Comparison of ENCODE assay signal across 2 cellular contexts in the genomic region with DNA sequence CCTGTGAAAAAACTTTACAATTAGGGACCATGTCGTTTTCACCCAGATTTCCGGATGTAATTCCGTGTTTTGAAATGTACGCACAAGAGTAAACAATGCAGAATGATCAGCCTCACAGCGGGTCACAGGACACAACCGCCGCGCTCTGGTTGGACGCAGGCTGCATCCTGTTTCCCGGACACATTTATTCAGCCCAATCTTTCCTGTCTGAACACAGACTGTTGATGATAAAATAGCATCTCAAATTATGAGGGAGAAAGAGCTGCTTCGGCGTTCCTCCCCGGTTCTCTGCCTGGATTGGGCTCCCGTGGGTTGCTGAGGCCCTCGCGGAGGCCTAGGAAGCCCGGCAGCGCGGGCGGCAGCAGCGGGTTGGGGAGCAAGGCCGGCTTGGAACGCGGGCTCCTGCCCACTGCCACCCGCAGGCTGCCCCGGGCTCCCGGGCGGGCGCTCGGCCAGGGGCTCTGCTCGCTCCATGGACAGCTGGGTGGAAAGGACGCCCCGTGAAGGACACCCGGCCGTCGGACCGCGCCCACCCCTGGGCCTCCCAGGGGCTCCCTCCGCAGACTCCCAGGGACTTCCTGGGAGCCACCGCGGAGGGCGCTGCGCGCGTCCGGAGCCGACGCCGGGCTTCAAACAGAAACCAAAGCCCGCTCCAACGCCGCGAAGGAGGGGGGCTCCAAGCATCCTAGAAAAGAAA.
TF ChIP-seq lines count a peak whose summit lies in the region.

No MANE protein-coding gene starts in this region.

TF ChIP-seq in H1, 55 proteins besides CTCF, POLR2A, EP300 and RAD21 (continues in another document):
- no peak for TF ChIP-seq SIRT6 (IDR thresholded peaks at IDR 0.05; ENCODE audit: low read length)
- TF ChIP-seq TEAD4 (IDR thresholded peaks at IDR 0.05; ENCODE audit: low read depth, low read length): peak; percentile 18; the same call in 1 of the 2 replicates
- TF ChIP-seq ZNF274 (IDR thresholded peaks at IDR 0.05; ENCODE audit: borderline replicate concordance, extremely low read depth, low read length): no peak
- peak in 1 of 2 experiments; percentile 72; a peak in 1 of 4 replicates for TF ChIP-seq HDAC2 (IDR thresholded peaks at IDR 0.05; ENCODE audit: borderline replicate concordance in 1 of 2, low read depth in 2 of 2, low read length in 2 of 2)
- no peak for TF ChIP-seq RXRA (IDR thresholded peaks at IDR 0.05; ENCODE audit: insufficient read depth, low read depth, low read length)
- 0 out of 2 replicates have a peak, but pooled peaks have one; percentile 26 for TF ChIP-seq GABPA (IDR thresholded peaks at IDR 0.05; ENCODE audit: borderline replicate concordance, insufficient read depth, low read length)
- TF ChIP-seq EZH2 (IDR thresholded peaks at IDR 0.05; ENCODE audit: low read depth, low read length, severe bottlenecking): no peak
- TF ChIP-seq SP4 (IDR thresholded peaks at IDR 0.05; ENCODE audit: low read length): no peak
- no peak for TF ChIP-seq CBX8 (IDR thresholded peaks at IDR 0.05; ENCODE audit: borderline replicate concordance, low read depth, low read length)
- TF ChIP-seq RFX5 (IDR thresholded peaks at IDR 0.05; ENCODE audit: borderline replicate concordance, low read depth, low read length): no peak
- no peak for TF ChIP-seq BACH1 (IDR thresholded peaks at IDR 0.05; ENCODE audit: low read length)
- no peak for TF ChIP-seq TCF12 (IDR thresholded peaks at IDR 0.05; ENCODE audit: low read depth, low read length)
- TF ChIP-seq SIN3A (conservative IDR thresholded peaks at IDR 0.05 in 1 of 2, IDR thresholded peaks at IDR 0.05 in 1 of 2; ENCODE audit: low read depth in 1 of 2, low read length in 2 of 2): peak in 1 of 2 experiments; percentile 11; a peak in 1 of 4 replicates
- peak; percentile 54; the same call in 1 of the 2 replicates for TF ChIP-seq TAF1 (IDR thresholded peaks at IDR 0.05; ENCODE audit: low read depth, low read length)
- TF ChIP-seq CEBPB (IDR thresholded peaks at IDR 0.05; ENCODE audit: low read depth, low read length): no peak
- 0 out of 2 replicates have a peak, but pooled peaks have one; percentile 13 for TF ChIP-seq YY1 (IDR thresholded peaks at IDR 0.05; ENCODE audit: low read depth, low read length)
- no peak for TF ChIP-seq NRF1 (IDR thresholded peaks at IDR 0.05; ENCODE audit: low read depth, low read length)
- peak; percentile 98 for TF ChIP-seq NANOG (IDR thresholded peaks at IDR 0.05; ENCODE audit: insufficient read depth, low read depth, low read length, poor library complexity, severe bottlenecking)
- TF ChIP-seq SP1 (IDR thresholded peaks at IDR 0.05; ENCODE audit: low read depth, low read length): peak; percentile 39; the same call in 1 of the 2 replicates
- TF ChIP-seq TBP (IDR thresholded peaks at IDR 0.05; ENCODE audit: low read depth, low read length): 0 out of 2 replicates have a peak, but pooled peaks have one; percentile 31
- TF ChIP-seq, protein P1, sequence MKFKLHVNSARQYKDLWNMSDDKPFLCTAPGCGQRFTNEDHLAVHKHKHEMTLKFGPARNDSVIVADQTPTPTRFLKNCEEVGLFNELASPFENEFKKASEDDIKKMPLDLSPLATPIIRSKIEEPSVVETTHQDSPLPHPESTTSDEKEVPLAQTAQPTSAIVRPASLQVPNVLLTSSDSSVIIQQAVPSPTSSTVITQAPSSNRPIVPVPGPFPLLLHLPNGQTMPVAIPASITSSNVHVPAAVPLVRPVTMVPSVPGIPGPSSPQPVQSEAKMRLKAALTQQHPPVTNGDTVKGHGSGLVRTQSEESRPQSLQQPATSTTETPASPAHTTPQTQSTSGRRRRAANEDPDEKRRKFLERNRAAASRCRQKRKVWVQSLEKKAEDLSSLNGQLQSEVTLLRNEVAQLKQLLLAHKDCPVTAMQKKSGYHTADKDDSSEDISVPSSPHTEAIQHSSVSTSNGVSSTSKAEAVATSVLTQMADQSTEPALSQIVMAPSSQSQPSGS (IDR thresholded peaks at IDR 0.05; ENCODE audit: low read length): no peak
- TF ChIP-seq JUND (IDR thresholded peaks at IDR 0.05; ENCODE audit: low read length): no peak
- TF ChIP-seq CHD1 (IDR thresholded peaks at IDR 0.05; ENCODE audit: low read depth, low read length): no peak
- peak; percentile 95 for TF ChIP-seq KDM4A (IDR thresholded peaks at IDR 0.05; ENCODE audit: low read depth, low read length, severe bottlenecking)
- TF ChIP-seq HDAC6 (IDR thresholded peaks at IDR 0.05; ENCODE audit: low read depth, low read length): no peak
- TF ChIP-seq POU5F1 (IDR thresholded peaks at IDR 0.05; ENCODE audit: low read depth, low read length): 0 out of 2 replicates have a peak, but pooled peaks have one; percentile 53
- no peak for TF ChIP-seq EGR1 (IDR thresholded peaks at IDR 0.05; ENCODE audit: borderline replicate concordance, low read depth, low read length)
- TF ChIP-seq SRF (IDR thresholded peaks at IDR 0.05; ENCODE audit: low read depth, low read length): no peak
- TF ChIP-seq POLR2AphosphoS5 (IDR thresholded peaks at IDR 0.05; ENCODE audit: low read depth, low read length): peak; percentile 54; the same call in 1 of the 2 replicates
- TF ChIP-seq CREB1 (IDR thresholded peaks at IDR 0.05): no peak
- no peak for TF ChIP-seq RNF2 (IDR thresholded peaks at IDR 0.05; ENCODE audit: borderline replicate concordance, low read depth, low read length, missing control alignments, poor library complexity, severe bottlenecking)
- TF ChIP-seq, protein P2, sequence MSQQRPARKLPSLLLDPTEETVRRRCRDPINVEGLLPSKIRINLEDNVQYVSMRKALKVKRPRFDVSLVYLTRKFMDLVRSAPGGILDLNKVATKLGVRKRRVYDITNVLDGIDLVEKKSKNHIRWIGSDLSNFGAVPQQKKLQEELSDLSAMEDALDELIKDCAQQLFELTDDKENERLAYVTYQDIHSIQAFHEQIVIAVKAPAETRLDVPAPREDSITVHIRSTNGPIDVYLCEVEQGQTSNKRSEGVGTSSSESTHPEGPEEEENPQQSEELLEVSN (IDR thresholded peaks at IDR 0.05): no peak
- no peak for TF ChIP-seq TAF7 (optimal IDR thresholded peaks at IDR 0.05; ENCODE audit: borderline replicate concordance, low read depth, low read length)
- TF ChIP-seq SAP30 (IDR thresholded peaks at IDR 0.05; ENCODE audit: insufficient read depth, insufficient replicate concordance, low read length): no peak
- TF ChIP-seq PHF8 (conservative IDR thresholded peaks at IDR 0.05; ENCODE audit: low read depth, low read length): peak; percentile 60
- no peak for TF ChIP-seq KDM1A (IDR thresholded peaks at IDR 0.05; ENCODE audit: borderline replicate concordance, low read length)
- TF ChIP-seq, protein P3, sequence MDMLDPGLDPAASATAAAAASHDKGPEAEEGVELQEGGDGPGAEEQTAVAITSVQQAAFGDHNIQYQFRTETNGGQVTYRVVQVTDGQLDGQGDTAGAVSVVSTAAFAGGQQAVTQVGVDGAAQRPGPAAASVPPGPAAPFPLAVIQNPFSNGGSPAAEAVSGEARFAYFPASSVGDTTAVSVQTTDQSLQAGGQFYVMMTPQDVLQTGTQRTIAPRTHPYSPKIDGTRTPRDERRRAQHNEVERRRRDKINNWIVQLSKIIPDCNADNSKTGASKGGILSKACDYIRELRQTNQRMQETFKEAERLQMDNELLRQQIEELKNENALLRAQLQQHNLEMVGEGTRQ (IDR thresholded peaks at IDR 0.05; ENCODE audit: low read length): no peak
- TF ChIP-seq RBBP5 (IDR thresholded peaks at IDR 0.05; ENCODE audit: borderline replicate concordance, low read depth, low read length): peak; percentile 88; the same call in 1 of the 2 replicates
- TF ChIP-seq CBX5 (IDR thresholded peaks at IDR 0.05; ENCODE audit: low read depth, low read length): no peak

TF ChIP-seq in HepG2, 621 proteins besides CTCF, POLR2A, EP300 and RAD21 (continues in another document):
- TF ChIP-seq ZFY (CRISPR knock-in tag; IDR thresholded peaks at IDR 0.05): peak; percentile 79
- TF ChIP-seq, protein P4, sequence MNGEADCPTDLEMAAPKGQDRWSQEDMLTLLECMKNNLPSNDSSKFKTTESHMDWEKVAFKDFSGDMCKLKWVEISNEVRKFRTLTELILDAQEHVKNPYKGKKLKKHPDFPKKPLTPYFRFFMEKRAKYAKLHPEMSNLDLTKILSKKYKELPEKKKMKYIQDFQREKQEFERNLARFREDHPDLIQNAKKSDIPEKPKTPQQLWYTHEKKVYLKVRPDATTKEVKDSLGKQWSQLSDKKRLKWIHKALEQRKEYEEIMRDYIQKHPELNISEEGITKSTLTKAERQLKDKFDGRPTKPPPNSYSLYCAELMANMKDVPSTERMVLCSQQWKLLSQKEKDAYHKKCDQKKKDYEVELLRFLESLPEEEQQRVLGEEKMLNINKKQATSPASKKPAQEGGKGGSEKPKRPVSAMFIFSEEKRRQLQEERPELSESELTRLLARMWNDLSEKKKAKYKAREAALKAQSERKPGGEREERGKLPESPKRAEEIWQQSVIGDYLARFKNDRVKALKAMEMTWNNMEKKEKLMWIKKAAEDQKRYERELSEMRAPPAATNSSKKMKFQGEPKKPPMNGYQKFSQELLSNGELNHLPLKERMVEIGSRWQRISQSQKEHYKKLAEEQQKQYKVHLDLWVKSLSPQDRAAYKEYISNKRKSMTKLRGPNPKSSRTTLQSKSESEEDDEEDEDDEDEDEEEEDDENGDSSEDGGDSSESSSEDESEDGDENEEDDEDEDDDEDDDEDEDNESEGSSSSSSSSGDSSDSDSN (CRISPR knock-in tag; IDR thresholded peaks at IDR 0.05): peak; percentile 78; the same call in 1 of the 2 replicates
- TF ChIP-seq FOXP1 (IDR thresholded peaks at IDR 0.05): no peak
- TF ChIP-seq FOXP1 (CRISPR knock-in tag; IDR thresholded peaks at IDR 0.05): 0 out of 2 replicates have a peak, but pooled peaks have one; percentile 17
- no peak for TF ChIP-seq ATF7-NPFF (CRISPR knock-in tag; IDR thresholded peaks at IDR 0.05; ENCODE audit: low read depth)
- no peak for TF ChIP-seq NFKB2 (CRISPR knock-in tag; IDR thresholded peaks at IDR 0.05; ENCODE audit: borderline replicate concordance)
- TF ChIP-seq, protein P5, sequence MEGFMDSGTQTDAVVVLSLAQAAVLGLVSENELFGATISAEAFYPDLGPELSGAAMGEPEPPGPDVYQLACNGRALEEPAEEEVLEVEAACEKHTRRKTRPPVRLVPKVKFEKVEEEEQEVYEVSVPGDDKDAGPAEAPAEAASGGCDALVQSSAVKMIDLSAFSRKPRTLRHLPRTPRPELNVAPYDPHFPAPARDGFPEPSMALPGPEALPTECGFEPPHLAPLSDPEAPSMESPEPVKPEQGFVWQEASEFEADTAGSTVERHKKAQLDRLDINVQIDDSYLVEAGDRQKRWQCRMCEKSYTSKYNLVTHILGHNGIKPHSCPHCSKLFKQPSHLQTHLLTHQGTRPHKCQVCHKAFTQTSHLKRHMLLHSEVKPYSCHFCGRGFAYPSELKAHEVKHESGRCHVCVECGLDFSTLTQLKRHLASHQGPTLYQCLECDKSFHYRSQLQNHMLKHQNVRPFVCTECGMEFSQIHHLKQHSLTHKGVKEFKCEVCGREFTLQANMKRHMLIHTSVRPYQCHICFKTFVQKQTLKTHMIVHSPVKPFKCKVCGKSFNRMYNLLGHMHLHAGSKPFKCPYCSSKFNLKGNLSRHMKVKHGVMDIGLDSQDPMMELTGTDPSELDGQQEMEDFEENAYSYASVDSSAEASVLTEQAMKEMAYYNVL (CRISPR knock-in tag; IDR thresholded peaks at IDR 0.05; ENCODE audit: borderline replicate concordance): 0 out of 2 replicates have a peak, but pooled peaks have one; percentile 31
- peak; percentile 28 for TF ChIP-seq ASH2L (IDR thresholded peaks at IDR 0.05; ENCODE audit: insufficient read length, low read depth, low read length)
- TF ChIP-seq, protein P6, sequence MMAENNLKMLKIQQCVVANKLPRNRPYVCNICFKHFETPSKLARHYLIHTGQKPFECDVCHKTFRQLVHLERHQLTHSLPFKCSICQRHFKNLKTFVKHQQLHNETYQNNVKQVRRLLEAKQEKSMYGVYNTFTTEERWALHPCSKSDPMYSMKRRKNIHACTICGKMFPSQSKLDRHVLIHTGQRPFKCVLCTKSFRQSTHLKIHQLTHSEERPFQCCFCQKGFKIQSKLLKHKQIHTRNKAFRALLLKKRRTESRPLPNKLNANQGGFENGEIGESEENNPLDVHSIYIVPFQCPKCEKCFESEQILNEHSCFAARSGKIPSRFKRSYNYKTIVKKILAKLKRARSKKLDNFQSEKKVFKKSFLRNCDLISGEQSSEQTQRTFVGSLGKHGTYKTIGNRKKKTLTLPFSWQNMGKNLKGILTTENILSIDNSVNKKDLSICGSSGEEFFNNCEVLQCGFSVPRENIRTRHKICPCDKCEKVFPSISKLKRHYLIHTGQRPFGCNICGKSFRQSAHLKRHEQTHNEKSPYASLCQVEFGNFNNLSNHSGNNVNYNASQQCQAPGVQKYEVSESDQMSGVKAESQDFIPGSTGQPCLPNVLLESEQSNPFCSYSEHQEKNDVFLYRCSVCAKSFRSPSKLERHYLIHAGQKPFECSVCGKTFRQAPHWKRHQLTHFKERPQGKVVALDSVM (CRISPR knock-in tag; IDR thresholded peaks at IDR 0.05): peak; percentile 23; the same call in 1 of the 2 replicates
- no peak for TF ChIP-seq ZNF484 (CRISPR knock-in tag; IDR thresholded peaks at IDR 0.05; ENCODE audit: borderline replicate concordance, low read depth)
- TF ChIP-seq NCOA1 (CRISPR knock-in tag; IDR thresholded peaks at IDR 0.05): no peak
- TF ChIP-seq ZNF777 (CRISPR knock-in tag; IDR thresholded peaks at IDR 0.05): peak; percentile 88
- TF ChIP-seq KDM5B (CRISPR knock-in tag; IDR thresholded peaks at IDR 0.05; ENCODE audit: borderline replicate concordance): peak; percentile 66; the same call in 1 of the 2 replicates
- TF ChIP-seq, protein P7, sequence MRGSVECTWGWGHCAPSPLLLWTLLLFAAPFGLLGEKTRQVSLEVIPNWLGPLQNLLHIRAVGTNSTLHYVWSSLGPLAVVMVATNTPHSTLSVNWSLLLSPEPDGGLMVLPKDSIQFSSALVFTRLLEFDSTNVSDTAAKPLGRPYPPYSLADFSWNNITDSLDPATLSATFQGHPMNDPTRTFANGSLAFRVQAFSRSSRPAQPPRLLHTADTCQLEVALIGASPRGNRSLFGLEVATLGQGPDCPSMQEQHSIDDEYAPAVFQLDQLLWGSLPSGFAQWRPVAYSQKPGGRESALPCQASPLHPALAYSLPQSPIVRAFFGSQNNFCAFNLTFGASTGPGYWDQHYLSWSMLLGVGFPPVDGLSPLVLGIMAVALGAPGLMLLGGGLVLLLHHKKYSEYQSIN (CRISPR knock-in tag; IDR thresholded peaks at IDR 0.05; ENCODE audit: borderline replicate concordance): no peak
- TF ChIP-seq, protein P8, sequence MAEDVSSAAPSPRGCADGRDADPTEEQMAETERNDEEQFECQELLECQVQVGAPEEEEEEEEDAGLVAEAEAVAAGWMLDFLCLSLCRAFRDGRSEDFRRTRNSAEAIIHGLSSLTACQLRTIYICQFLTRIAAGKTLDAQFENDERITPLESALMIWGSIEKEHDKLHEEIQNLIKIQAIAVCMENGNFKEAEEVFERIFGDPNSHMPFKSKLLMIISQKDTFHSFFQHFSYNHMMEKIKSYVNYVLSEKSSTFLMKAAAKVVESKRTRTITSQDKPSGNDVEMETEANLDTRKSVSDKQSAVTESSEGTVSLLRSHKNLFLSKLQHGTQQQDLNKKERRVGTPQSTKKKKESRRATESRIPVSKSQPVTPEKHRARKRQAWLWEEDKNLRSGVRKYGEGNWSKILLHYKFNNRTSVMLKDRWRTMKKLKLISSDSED (CRISPR knock-in tag; IDR thresholded peaks at IDR 0.05): no peak
- TF ChIP-seq, protein P9, sequence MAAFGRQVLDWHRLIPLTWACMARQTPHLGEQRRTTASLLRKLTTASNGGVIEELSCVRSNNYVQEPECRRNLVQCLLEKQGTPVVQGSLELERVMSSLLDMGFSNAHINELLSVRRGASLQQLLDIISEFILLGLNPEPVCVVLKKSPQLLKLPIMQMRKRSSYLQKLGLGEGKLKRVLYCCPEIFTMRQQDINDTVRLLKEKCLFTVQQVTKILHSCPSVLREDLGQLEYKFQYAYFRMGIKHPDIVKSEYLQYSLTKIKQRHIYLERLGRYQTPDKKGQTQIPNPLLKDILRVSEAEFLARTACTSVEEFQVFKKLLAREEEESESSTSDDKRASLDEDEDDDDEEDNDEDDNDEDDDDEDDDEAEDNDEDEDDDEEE (CRISPR knock-in tag; IDR thresholded peaks at IDR 0.05): 0 out of 2 replicates have a peak, but pooled peaks have one; percentile 36
- no peak for TF ChIP-seq ZNF337 (CRISPR knock-in tag; IDR thresholded peaks at IDR 0.05; ENCODE audit: borderline replicate concordance, low read depth)
